Comparison of ENCODE assay signal across 1 cellular context in the genomic region with DNA sequence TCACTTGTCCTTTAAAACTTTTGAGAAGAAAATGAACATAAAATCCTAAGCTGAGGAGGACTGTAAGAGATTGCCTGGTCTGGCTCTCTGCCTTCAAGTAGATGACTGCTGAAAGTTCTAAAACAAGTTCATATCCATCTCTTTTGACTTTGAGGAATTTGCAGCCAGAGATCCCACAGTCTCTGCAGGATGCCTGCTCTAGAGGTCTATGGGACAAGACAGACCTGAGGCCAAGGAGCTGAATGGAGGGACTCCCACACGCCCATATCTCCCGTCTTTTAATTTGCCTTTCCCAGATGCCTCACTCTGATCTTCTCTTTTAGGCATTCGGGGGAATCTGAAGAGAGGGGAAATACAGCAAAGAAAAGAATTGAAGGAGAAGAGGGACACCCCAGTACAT.
TF ChIP-seq lines count a peak whose summit lies in the region.

No MANE protein-coding gene starts in this region.

TF ChIP-seq in WTC11, 78 proteins besides CTCF, POLR2A, EP300 and RAD21 (continued from another document):
- TF ChIP-seq, protein P1, sequence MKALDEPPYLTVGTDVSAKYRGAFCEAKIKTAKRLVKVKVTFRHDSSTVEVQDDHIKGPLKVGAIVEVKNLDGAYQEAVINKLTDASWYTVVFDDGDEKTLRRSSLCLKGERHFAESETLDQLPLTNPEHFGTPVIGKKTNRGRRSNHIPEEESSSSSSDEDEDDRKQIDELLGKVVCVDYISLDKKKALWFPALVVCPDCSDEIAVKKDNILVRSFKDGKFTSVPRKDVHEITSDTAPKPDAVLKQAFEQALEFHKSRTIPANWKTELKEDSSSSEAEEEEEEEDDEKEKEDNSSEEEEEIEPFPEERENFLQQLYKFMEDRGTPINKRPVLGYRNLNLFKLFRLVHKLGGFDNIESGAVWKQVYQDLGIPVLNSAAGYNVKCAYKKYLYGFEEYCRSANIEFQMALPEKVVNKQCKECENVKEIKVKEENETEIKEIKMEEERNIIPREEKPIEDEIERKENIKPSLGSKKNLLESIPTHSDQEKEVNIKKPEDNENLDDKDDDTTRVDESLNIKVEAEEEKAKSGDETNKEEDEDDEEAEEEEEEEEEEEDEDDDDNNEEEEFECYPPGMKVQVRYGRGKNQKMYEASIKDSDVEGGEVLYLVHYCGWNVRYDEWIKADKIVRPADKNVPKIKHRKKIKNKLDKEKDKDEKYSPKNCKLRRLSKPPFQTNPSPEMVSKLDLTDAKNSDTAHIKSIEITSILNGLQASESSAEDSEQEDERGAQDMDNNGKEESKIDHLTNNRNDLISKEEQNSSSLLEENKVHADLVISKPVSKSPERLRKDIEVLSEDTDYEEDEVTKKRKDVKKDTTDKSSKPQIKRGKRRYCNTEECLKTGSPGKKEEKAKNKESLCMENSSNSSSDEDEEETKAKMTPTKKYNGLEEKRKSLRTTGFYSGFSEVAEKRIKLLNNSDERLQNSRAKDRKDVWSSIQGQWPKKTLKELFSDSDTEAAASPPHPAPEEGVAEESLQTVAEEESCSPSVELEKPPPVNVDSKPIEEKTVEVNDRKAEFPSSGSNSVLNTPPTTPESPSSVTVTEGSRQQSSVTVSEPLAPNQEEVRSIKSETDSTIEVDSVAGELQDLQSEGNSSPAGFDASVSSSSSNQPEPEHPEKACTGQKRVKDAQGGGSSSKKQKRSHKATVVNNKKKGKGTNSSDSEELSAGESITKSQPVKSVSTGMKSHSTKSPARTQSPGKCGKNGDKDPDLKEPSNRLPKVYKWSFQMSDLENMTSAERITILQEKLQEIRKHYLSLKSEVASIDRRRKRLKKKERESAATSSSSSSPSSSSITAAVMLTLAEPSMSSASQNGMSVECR (CRISPR knock-in tag; IDR thresholded peaks at IDR 0.05; ENCODE audit: borderline replicate concordance), result no peak
- TF ChIP-seq NFYB (CRISPR knock-in tag; conservative IDR thresholded peaks at IDR 0.05; ENCODE audit: low read depth) (no peak), JAZF1 (CRISPR knock-in tag; IDR thresholded peaks at IDR 0.05) (no peak), AR (CRISPR knock-in tag; IDR thresholded peaks at IDR 0.05) (no peak), ZNF532 (CRISPR knock-in tag; IDR thresholded peaks at IDR 0.05; ENCODE audit: borderline replicate concordance) (no peak), STAT6 (CRISPR knock-in tag; conservative IDR thresholded peaks at IDR 0.05; ENCODE audit: low read depth) (no peak)
- TF ChIP-seq, protein P2, sequence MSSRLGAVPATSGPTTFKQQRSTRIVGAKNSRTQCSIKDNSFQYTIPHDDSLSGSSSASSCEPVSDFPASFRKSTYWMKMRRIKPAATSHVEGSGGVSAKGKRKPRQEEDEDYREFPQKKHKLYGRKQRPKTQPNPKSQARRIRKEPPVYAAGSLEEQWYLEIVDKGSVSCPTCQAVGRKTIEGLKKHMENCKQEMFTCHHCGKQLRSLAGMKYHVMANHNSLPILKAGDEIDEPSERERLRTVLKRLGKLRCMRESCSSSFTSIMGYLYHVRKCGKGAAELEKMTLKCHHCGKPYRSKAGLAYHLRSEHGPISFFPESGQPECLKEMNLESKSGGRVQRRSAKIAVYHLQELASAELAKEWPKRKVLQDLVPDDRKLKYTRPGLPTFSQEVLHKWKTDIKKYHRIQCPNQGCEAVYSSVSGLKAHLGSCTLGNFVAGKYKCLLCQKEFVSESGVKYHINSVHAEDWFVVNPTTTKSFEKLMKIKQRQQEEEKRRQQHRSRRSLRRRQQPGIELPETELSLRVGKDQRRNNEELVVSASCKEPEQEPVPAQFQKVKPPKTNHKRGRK (CRISPR knock-in tag; IDR thresholded peaks at IDR 0.05; ENCODE audit: borderline replicate concordance), result no peak
